1 cellular context compared by ENCODE assay signal in the genomic region with DNA sequence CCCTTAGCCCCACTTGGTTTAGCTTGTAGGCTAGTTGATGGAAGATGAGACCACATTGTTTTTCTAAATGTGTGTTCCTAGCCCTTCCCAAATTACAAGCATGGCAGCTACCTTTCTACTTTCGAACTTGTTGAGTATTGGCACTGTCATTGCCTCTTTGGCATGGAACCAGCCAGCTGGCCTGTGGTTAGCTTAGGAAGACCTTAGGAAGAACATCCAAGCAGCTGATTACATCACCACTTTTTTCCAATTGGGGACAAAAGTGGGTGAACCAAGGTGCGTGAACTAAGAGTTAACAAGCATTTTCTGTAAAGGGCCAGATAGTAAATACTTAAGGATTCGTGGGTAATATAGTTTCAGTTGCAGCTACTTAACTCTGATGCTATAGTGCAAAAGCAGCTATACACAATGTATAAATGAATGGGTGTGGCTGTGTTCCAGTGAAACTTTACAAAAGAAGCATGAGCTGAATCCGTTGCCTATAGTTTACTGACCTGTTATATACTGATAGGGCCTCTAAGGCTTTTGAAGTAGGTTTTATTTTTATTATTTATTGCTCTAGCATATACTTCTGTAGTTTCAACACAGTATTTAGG.
TF ChIP-seq lines count a peak whose summit lies in the region.

No MANE protein-coding gene starts in this region.

TF ChIP-seq in K562, 482 proteins besides CTCF, POLR2A, EP300 and RAD21:
- TF ChIP-seq CEBPG (CRISPR knock-in tag; IDR thresholded peaks at IDR 0.05): no peak
- 0 out of 4 replicates have a peak, but pooled peaks of 1 of the 2 experiments have one; percentile 35 for TF ChIP-seq CEBPG (tag; conservative IDR thresholded peaks at IDR 0.05 in 1 of 2, IDR thresholded peaks at IDR 0.05 in 1 of 2)
- TF ChIP-seq, protein P1, sequence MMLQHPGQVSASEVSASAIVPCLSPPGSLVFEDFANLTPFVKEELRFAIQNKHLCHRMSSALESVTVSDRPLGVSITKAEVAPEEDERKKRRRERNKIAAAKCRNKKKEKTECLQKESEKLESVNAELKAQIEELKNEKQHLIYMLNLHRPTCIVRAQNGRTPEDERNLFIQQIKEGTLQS (IDR thresholded peaks at IDR 0.05): peak; percentile 59
- TF ChIP-seq, protein P1 (CRISPR knock-in tag; conservative IDR thresholded peaks at IDR 0.05): no peak
- TF ChIP-seq, protein P2, sequence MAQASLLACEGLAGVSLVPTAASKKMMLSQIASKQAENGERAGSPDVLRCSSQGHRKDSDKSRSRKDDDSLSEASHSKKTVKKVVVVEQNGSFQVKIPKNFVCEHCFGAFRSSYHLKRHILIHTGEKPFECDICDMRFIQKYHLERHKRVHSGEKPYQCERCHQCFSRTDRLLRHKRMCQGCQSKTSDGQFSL (CRISPR knock-in tag; IDR thresholded peaks at IDR 0.05): no peak
- TF ChIP-seq, protein P2 (tag; IDR thresholded peaks at IDR 0.05): no peak
- TF ChIP-seq RBBP5 (IDR thresholded peaks at IDR 0.05; ENCODE audit: borderline replicate concordance, insufficient read depth, low read length, poor library complexity, severe bottlenecking): no peak
- no peak for TF ChIP-seq STAT5B (CRISPR knock-in tag; IDR thresholded peaks at IDR 0.05)
- no peak for TF ChIP-seq GTF3C2 (IDR thresholded peaks at IDR 0.05; ENCODE audit: borderline replicate concordance, extremely low read depth, insufficient read length)
- no peak for TF ChIP-seq WHSC1 (IDR thresholded peaks at IDR 0.05; ENCODE audit: low read length)
- no peak for TF ChIP-seq BACH1 (tag; IDR thresholded peaks at IDR 0.05)
